In the genomic region with DNA sequence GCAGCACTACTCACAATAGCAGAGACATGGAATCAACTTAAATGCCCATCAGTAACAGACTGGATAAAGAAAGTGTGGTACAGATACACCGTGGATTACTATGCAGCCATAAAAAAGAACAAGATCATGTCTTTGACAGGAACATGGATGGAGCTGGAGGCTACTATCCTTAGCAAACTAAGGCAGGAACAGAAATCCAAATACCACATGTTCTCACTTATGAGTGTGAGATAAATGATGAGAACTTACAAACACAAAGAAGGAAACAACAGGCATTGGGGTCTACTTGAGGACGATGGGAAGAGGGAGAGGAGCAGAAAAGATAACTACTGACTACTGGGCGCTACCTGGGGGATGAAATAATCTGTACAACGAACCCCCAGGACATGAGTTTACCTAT, we compare ENCODE assay signal across 17 cellular contexts. TPM values are rescaled to one million over a fixed set of nuclear protein-coding genes. Genes with fewer than 3 reads are reported as not detected.
"Had no signal": no experiment of that assay in that cellular context is flagged by ENCODE, and none has a peak within 500 bp of the region (broad histone marks: within the 10 kb centered on the region; RNA-seq: fewer than 3 reads in every experiment).

No MANE protein-coding gene starts in this region.

RNA-seq across cellular contexts. Expression of gene OR4F17, which starts 16.2 kb away (rescaled TPM):
- total RNA-seq: esophagus mucosa, fibroblast of lung, foreskin keratinocyte, heart left ventricle, left ventricle myocardium superior, lower lobe of right lung, natural killer cell, omental fat pad, progenitor cell of endocrine pancreas, right lobe of liver, skeletal muscle tissue, stomach, subcutaneous adipose tissue, temporal lobe, thyroid gland, ureter, vagina had no signal
- polyA plus RNA-seq: fibroblast of lung, foreskin keratinocyte, heart left ventricle, stomach had no signal
